21 cellular contexts compared by ENCODE assay signal in genomic region chr6:51415501-51415900, GRCh38.
A peak's percentile ranks its signal among the peaks of the same experiment; 100 is the strongest.
DNase-seq lines count a peak whose midpoint lies in the region; ATAC-seq and TF ChIP-seq lines count a peak whose summit lies in the region.
"Had no signal": no experiment of that assay in that cellular context is flagged by ENCODE, and none has a peak within 500 bp of the region (broad histone marks: within the 10 kb centered on the region; RNA-seq: fewer than 3 reads in every experiment).

No MANE protein-coding gene starts in this region.

- WGBS in neuronal stem cell (ENCODE audit: extremely low coverage in 2 of 2, insufficient read length in 2 of 2, insufficient replicate concordance in 1 of 2), 2 donors, result no CpG with 5 or more reads among the region's 3 CpGs

- H3K4me1 ChIP-seq in neuronal stem cell (ENCODE audit: control insufficient read depth in 2 of 2, insufficient read depth in 1 of 2, low read depth in 1 of 2, low read length in 2 of 2), result no peaks in the 10 kb centered on the region
- no peaks in the 10 kb centered on the region for H3K4me1 ChIP-seq in CD8-positive, alpha-beta T cell (ENCODE audit: insufficient read depth, low read length)
- H3K4me1 ChIP-seq: A549; BLaER1 treated with 17β-estradiol and CSF1 and Interleukin-3, amounts not matched to agents 10 nM and 100 nM had no signal

- no peak overlapping the region for H2AK5ac ChIP-seq in neuronal stem cell (ENCODE audit: low read depth, low read length)

- H4K91ac ChIP-seq in neuronal stem cell (ENCODE audit: low read depth, low read length, poor library complexity), result no peak overlapping the region

- H3K27ac Mint-ChIP-seq in activated CD4-positive, alpha-beta memory T cell treated with anti-CD3 and anti-CD28 coated beads for 36 hours, result peak overlapping the region; percentile 19
- H3K27ac Mint-ChIP-seq in activated CD4-positive, alpha-beta memory T cell treated with anti-CD3 and anti-CD28 coated beads, Interleukin-2, amount 10 ng/mL, durations not matched to agents 7 days and 5 days, result no peak overlapping the region
- H3K27ac Mint-ChIP-seq in CD8-positive, alpha-beta T cell, result no peak overlapping the region
- H3K27ac Mint-ChIP-seq: B cell; CD4-positive, alpha-beta T cell; CD8-positive, alpha-beta memory T cell had no signal

- no peaks in the 10 kb centered on the region for H3K4me1 Mint-ChIP-seq in activated CD4-positive, alpha-beta memory T cell treated with anti-CD3 and anti-CD28 coated beads for 36 hours (ENCODE audit: low read depth)
- H3K4me1 Mint-ChIP-seq in activated CD4-positive, alpha-beta memory T cell treated with anti-CD3 and anti-CD28 coated beads, Interleukin-2, amount 10 ng/mL, durations not matched to agents 7 days and 5 days, result no peaks in the 10 kb centered on the region
- H3K4me1 Mint-ChIP-seq in CD8-positive, alpha-beta T cell (ENCODE audit: low read depth), result no peaks in the 10 kb centered on the region
- H3K4me1 Mint-ChIP-seq: B cell; CD8-positive, alpha-beta memory T cell had no signal

- H3K36me3 Mint-ChIP-seq in activated CD4-positive, alpha-beta memory T cell treated with anti-CD3 and anti-CD28 coated beads for 36 hours, result no peaks in the 10 kb centered on the region
- no peaks in the 10 kb centered on the region for H3K36me3 Mint-ChIP-seq in activated CD4-positive, alpha-beta memory T cell treated with anti-CD3 and anti-CD28 coated beads, Interleukin-2, amount 10 ng/mL, durations not matched to agents 7 days and 5 days (ENCODE audit: low read depth)
- H3K36me3 Mint-ChIP-seq in CD8-positive, alpha-beta T cell, result no peaks in the 10 kb centered on the region
- H3K36me3 Mint-ChIP-seq: CD8-positive, alpha-beta memory T cell had no signal

- H3K27me3 ChIP-seq in neuronal stem cell (ENCODE audit: control insufficient read depth in 3 of 3, insufficient read depth in 3 of 3, low read depth in 1 of 3, low read length in 3 of 3), result no peaks in the 10 kb centered on the region
- no peaks in the 10 kb centered on the region for H3K27me3 ChIP-seq in CD8-positive, alpha-beta T cell (ENCODE audit: insufficient read depth, low read length)
- H3K27me3 ChIP-seq: BLaER1 treated with 17β-estradiol and CSF1 and Interleukin-3, amounts not matched to agents 10 nM and 100 nM had no signal

- CTCF ChIA-PET in activated CD4-positive, alpha-beta memory T cell treated with anti-CD3 and anti-CD28 coated beads for 36 hours (lab: Charles Lee), result no interaction called here
- CTCF ChIA-PET in activated CD4-positive, alpha-beta memory T cell treated with anti-CD3 and anti-CD28 coated beads, Interleukin-2, amount 10 ng/mL, durations not matched to agents 7 days and 5 days (lab: Charles Lee), result no interaction called here
- CTCF ChIA-PET in CD8-positive, alpha-beta T cell (lab: Charles Lee), result no interaction called here

- no peaks in the 10 kb centered on the region for H3K79me1 ChIP-seq in neuronal stem cell (ENCODE audit: low read depth, low read length)

- H3K27ac ChIP-seq in neuronal stem cell (replicated peaks; ENCODE audit: low read length), result no peak overlapping the region
- H3K27ac ChIP-seq in CD8-positive, alpha-beta T cell (ENCODE audit: low read depth, low read length), result no peak overlapping the region
- H3K27ac ChIP-seq: 22Rv1; A549; BLaER1 treated with 17β-estradiol and CSF1 and Interleukin-3, amounts not matched to agents 10 nM and 100 nM; C4-2B had no signal

- H3K9me3 Mint-ChIP-seq in activated CD4-positive, alpha-beta memory T cell treated with anti-CD3 and anti-CD28 coated beads for 36 hours, result peaks cover 2% of the 10 kb centered on the region
- peaks cover 5% of the 10 kb centered on the region for H3K9me3 Mint-ChIP-seq in activated CD4-positive, alpha-beta memory T cell treated with anti-CD3 and anti-CD28 coated beads, Interleukin-2, amount 10 ng/mL, durations not matched to agents 7 days and 5 days
- H3K9me3 Mint-ChIP-seq in CD8-positive, alpha-beta T cell, result peaks cover 5% of the 10 kb centered on the region

- DNase-seq in activated CD4-positive, alpha-beta memory T cell treated with anti-CD3 and anti-CD28 coated beads for 36 hours, result no peak
- DNase-seq in activated CD4-positive, alpha-beta memory T cell treated with anti-CD3 and anti-CD28 coated beads, Interleukin-2, amount 10 ng/mL, durations not matched to agents 7 days and 5 days, result no peak
- DNase-seq in neuronal stem cell (ENCODE audit: low spot score) (no peak), H4 (ENCODE audit: low spot score) (no peak)
- no peak for DNase-seq in CD8-positive, alpha-beta T cell
- DNase-seq: AML-193; CD4-positive, alpha-beta T cell; CD8-positive, alpha-beta memory T cell; COR-L47; DMS 273 treated with DMSO at 0.1 percent for 48 hours; DMS153; DMS79; DND-41; EL; GDM1 had no signal

- no peak overlapping the region for H3K4me3 ChIP-seq in neuronal stem cell (ENCODE audit: low read length in 2 of 2)
- no peak overlapping the region for H3K4me3 ChIP-seq in CD8-positive, alpha-beta T cell (ENCODE audit: low read depth, low read length)
- H3K4me3 ChIP-seq: A549; BLaER1 treated with 17β-estradiol and CSF1 and Interleukin-3, amounts not matched to agents 10 nM and 100 nM; GM12878 had no signal

- no peaks in the 10 kb centered on the region for H3K9me3 ChIP-seq in neuronal stem cell (replicated peaks in 1 of 2; ENCODE audit: control insufficient read depth in 2 of 2, insufficient read depth in 1 of 2, low read depth in 1 of 2, low read length in 2 of 2)
- H3K9me3 ChIP-seq in CD8-positive, alpha-beta T cell (ENCODE audit: low read length), result no peaks in the 10 kb centered on the region
- H3K9me3 ChIP-seq: A549; BLaER1 treated with 17β-estradiol and CSF1 and Interleukin-3, amounts not matched to agents 10 nM and 100 nM had no signal

- H3K23ac ChIP-seq in neuronal stem cell (ENCODE audit: low read depth, low read length, poor library complexity), result no peak overlapping the region

- POLR2A ChIA-PET in activated CD4-positive, alpha-beta memory T cell treated with anti-CD3 and anti-CD28 coated beads for 36 hours (lab: Charles Lee), result no interaction called here
- POLR2A ChIA-PET in activated CD4-positive, alpha-beta memory T cell treated with anti-CD3 and anti-CD28 coated beads, Interleukin-2, amount 10 ng/mL, durations not matched to agents 7 days and 5 days (lab: Charles Lee), result no interaction called here
- POLR2A ChIA-PET in CD8-positive, alpha-beta T cell (lab: Charles Lee), result no interaction called here

- H3K4me2 ChIP-seq in neuronal stem cell (ENCODE audit: insufficient read depth, low read length, poor library complexity, severe bottlenecking), result no peak overlapping the region
- H3K4me2 ChIP-seq: A549; BLaER1 treated with 17β-estradiol and CSF1 and Interleukin-3, amounts not matched to agents 10 nM and 100 nM had no signal

- H3K36me3 ChIP-seq in neuronal stem cell (replicated peaks in 1 of 2; ENCODE audit: control insufficient read depth in 2 of 2, insufficient read depth in 2 of 2, low read length in 2 of 2), result no peaks in the 10 kb centered on the region
- no peaks in the 10 kb centered on the region for H3K36me3 ChIP-seq in CD8-positive, alpha-beta T cell (ENCODE audit: insufficient read depth, low read length)
- H3K36me3 ChIP-seq: BLaER1 treated with 17β-estradiol and CSF1 and Interleukin-3, amounts not matched to agents 10 nM and 100 nM had no signal

- H3K9ac ChIP-seq in neuronal stem cell (ENCODE audit: low read depth, low read length, poor library complexity), result peak overlapping the region; percentile 2
- H3K9ac ChIP-seq: BLaER1 treated with 17β-estradiol and CSF1 and Interleukin-3, amounts not matched to agents 10 nM and 100 nM had no signal

- H2BK15ac ChIP-seq in neuronal stem cell (ENCODE audit: low read length), result no peak overlapping the region

- H2BK12ac ChIP-seq in neuronal stem cell (ENCODE audit: low read length), result no peak overlapping the region

- no peak for ATAC-seq in CD8-positive, alpha-beta T cell
- ATAC-seq: A549, GM12878 had no signal

- no peak overlapping the region for H3K14ac ChIP-seq in neuronal stem cell (ENCODE audit: low read length)

- H2BK120ac ChIP-seq in neuronal stem cell (ENCODE audit: low read depth, low read length), result no peak overlapping the region

- H2AFZ ChIP-seq in neuronal stem cell (ENCODE audit: low read length), result no peak overlapping the region

- no peak overlapping the region for H3K18ac ChIP-seq in neuronal stem cell (ENCODE audit: low read length)

- H3K27me3 Mint-ChIP-seq in activated CD4-positive, alpha-beta memory T cell treated with anti-CD3 and anti-CD28 coated beads for 36 hours, result no peaks in the 10 kb centered on the region
- H3K27me3 Mint-ChIP-seq in activated CD4-positive, alpha-beta memory T cell treated with anti-CD3 and anti-CD28 coated beads, Interleukin-2, amount 10 ng/mL, durations not matched to agents 7 days and 5 days, result no peaks in the 10 kb centered on the region
- no peaks in the 10 kb centered on the region for H3K27me3 Mint-ChIP-seq in CD8-positive, alpha-beta T cell (ENCODE audit: low read depth)
- H3K27me3 Mint-ChIP-seq: B cell; CD4-positive, alpha-beta T cell; CD8-positive, alpha-beta memory T cell had no signal

- no peak overlapping the region for H3K4ac ChIP-seq in neuronal stem cell (ENCODE audit: low read length)

- H4K8ac ChIP-seq in neuronal stem cell (ENCODE audit: low read depth, low read length), result no peak overlapping the region

- no peak for TF ChIP-seq CTCF in CD8-positive, alpha-beta T cell (IDR thresholded peaks at IDR 0.05)

- no peak overlapping the region for H3K4me3 Mint-ChIP-seq in activated CD4-positive, alpha-beta memory T cell treated with anti-CD3 and anti-CD28 coated beads for 36 hours
- H3K4me3 Mint-ChIP-seq in activated CD4-positive, alpha-beta memory T cell treated with anti-CD3 and anti-CD28 coated beads, Interleukin-2, amount 10 ng/mL, durations not matched to agents 7 days and 5 days, result no peak overlapping the region
- no peak overlapping the region for H3K4me3 Mint-ChIP-seq in CD8-positive, alpha-beta T cell
- H3K4me3 Mint-ChIP-seq: B cell; CD4-positive, alpha-beta T cell; CD8-positive, alpha-beta memory T cell had no signal

- intact Hi-C loops in activated CD4-positive, alpha-beta memory T cell treated with anti-CD3 and anti-CD28 coated beads for 36 hours (cut with micrococcal nuclease), result no loop called here
- intact Hi-C loops in CD8-positive, alpha-beta T cell (cut with DNase I, micrococcal nuclease), result no loop called here

- no peak overlapping the region for H2BK5ac ChIP-seq in neuronal stem cell (ENCODE audit: low read length)
